Comparison of ENCODE assay signal across 23 cellular contexts in genomic region chr6:22332726-22333125, GRCh38. TPM values are rescaled to one million over a fixed set of nuclear protein-coding genes. Genes with fewer than 3 reads are reported as not detected.
"Had no signal": no experiment of that assay in that cellular context is flagged by ENCODE, and none has a peak within 500 bp of the region (broad histone marks: within the 10 kb centered on the region; RNA-seq: fewer than 3 reads in every experiment).

No MANE protein-coding gene starts in this region.

- DNase-seq: activated CD4-positive, alpha-beta T cell treated with anti-CD3 and anti-CD28 coated beads, Interleukin-2, amount 10 ng/mL, durations not matched to agents 7 days and 5 days; activated CD4-positive, CD25-positive, alpha-beta regulatory T cell; activated CD8-positive, alpha-beta memory T cell treated with anti-CD3 and anti-CD28 coated beads for 24 hours; activated naive CD4-positive, alpha-beta T cell treated with anti-CD3 and anti-CD28 coated beads for 36 hours; activated naive CD8-positive, alpha-beta T cell treated with anti-CD3 and anti-CD28 coated beads, Interleukin-2, amount 50 U/mL, for 24 hours; gastrocnemius medialis; heart left ventricle; midbrain; right lobe of liver; spleen; trophoblast cell had no signal

- H3K27me3 Mint-ChIP-seq: activated CD4-positive, alpha-beta T cell treated with anti-CD3 and anti-CD28 coated beads, Interleukin-2, amount 10 ng/mL, durations not matched to agents 7 days and 5 days; activated naive CD8-positive, alpha-beta T cell treated with anti-CD3 and anti-CD28 coated beads, Interleukin-2, amount 50 U/mL, for 24 hours; stimulated activated naive CD8-positive, alpha-beta T cell treated with anti-CD3 and anti-CD28 coated beads, Interleukin-15, Interleukin-2, amounts not matched to agents 100 ng/mL and 50 ng/mL, for 24 hours had no signal

- FAIRE-seq: islet of Langerhans had no signal

- H3K36me3 ChIP-seq: gastrocnemius medialis, heart left ventricle, prostate gland, right lobe of liver, spleen, suprapubic skin had no signal

- H3K4me3 ChIP-seq: gastrocnemius medialis, heart left ventricle, lung, prostate gland, right lobe of liver, spleen, suprapubic skin had no signal

- H3K4me1 Mint-ChIP-seq: activated naive CD8-positive, alpha-beta T cell treated with anti-CD3 and anti-CD28 coated beads, Interleukin-2, amount 50 U/mL, for 24 hours had no signal

- H3K27ac Mint-ChIP-seq: activated CD4-positive, alpha-beta T cell treated with anti-CD3 and anti-CD28 coated beads, Interleukin-2, amount 10 ng/mL, durations not matched to agents 7 days and 5 days; activated naive CD4-positive, alpha-beta T cell treated with anti-CD3 and anti-CD28 coated beads for 36 hours; activated naive CD8-positive, alpha-beta T cell treated with anti-CD3 and anti-CD28 coated beads, Interleukin-2, amount 50 U/mL, for 24 hours; activated T-helper 2 cell treated with anti-CD3 and anti-CD28 coated beads, Interferon-gamma antibody, Interleukin-2, Interleukin-4, amounts not matched to agents 10 μg/mL and 5 μg/mL and 100 μg/mL, durations not matched to agents 14 hours and 24 hours and 36 hours; stimulated activated naive CD8-positive, alpha-beta T cell treated with anti-CD3 and anti-CD28 coated beads, Interleukin-15, Interleukin-2, amounts not matched to agents 100 ng/mL and 50 ng/mL, for 24 hours had no signal

- H3K4me1 ChIP-seq: gastrocnemius medialis, heart left ventricle, prostate gland, right lobe of liver, spleen, suprapubic skin had no signal

- ATAC-seq: activated naive CD8-positive, alpha-beta T cell treated with anti-CD3 and anti-CD28 coated beads, Interleukin-2, amount 50 U/mL, for 24 hours; gastrocnemius medialis; heart left ventricle; right lobe of liver had no signal

- H3K9me3 ChIP-seq: gastrocnemius medialis, heart left ventricle, prostate gland, right lobe of liver, spleen, suprapubic skin had no signal

- H3K27me3 ChIP-seq: gastrocnemius medialis, heart left ventricle, right lobe of liver, spleen, suprapubic skin had no signal

- H3K4me3 Mint-ChIP-seq: activated CD4-positive, alpha-beta T cell treated with anti-CD3 and anti-CD28 coated beads, Interleukin-2, amount 10 ng/mL, durations not matched to agents 7 days and 5 days; activated naive CD4-positive, alpha-beta T cell treated with anti-CD3 and anti-CD28 coated beads for 36 hours; activated naive CD8-positive, alpha-beta T cell treated with anti-CD3 and anti-CD28 coated beads, Interleukin-2, amount 50 U/mL, for 24 hours; stimulated activated naive CD8-positive, alpha-beta T cell treated with anti-CD3 and anti-CD28 coated beads, Interleukin-15, Interleukin-2, amounts not matched to agents 100 ng/mL and 50 ng/mL, for 24 hours had no signal

- H3K9me3 Mint-ChIP-seq: activated CD4-positive, alpha-beta T cell treated with anti-CD3 and anti-CD28 coated beads, Interleukin-2, amount 10 ng/mL, durations not matched to agents 7 days and 5 days; activated naive CD8-positive, alpha-beta T cell treated with anti-CD3 and anti-CD28 coated beads, Interleukin-2, amount 50 U/mL, for 24 hours; activated T-helper 2 cell treated with anti-CD3 and anti-CD28 coated beads, Interferon-gamma antibody, Interleukin-2, Interleukin-4, amounts not matched to agents 10 μg/mL and 5 μg/mL and 100 μg/mL, durations not matched to agents 14 hours and 24 hours and 36 hours; stimulated activated naive CD8-positive, alpha-beta T cell treated with anti-CD3 and anti-CD28 coated beads, Interleukin-15, Interleukin-2, amounts not matched to agents 100 ng/mL and 50 ng/mL, for 24 hours had no signal

- H3K27ac ChIP-seq: gastrocnemius medialis, heart left ventricle, prostate gland, right lobe of liver, spleen, suprapubic skin had no signal

RNA-seq across cellular contexts. Expression of gene PRL, which starts 35.9 kb away (rescaled TPM):
- total RNA-seq: activated CD4-positive, alpha-beta T cell treated with anti-CD3 and anti-CD28 coated beads, Interleukin-2, amount 10 ng/mL, durations not matched to agents 7 days and 5 days; activated naive CD4-positive, alpha-beta T cell treated with anti-CD3 and anti-CD28 coated beads for 36 hours; activated T-helper 2 cell treated with anti-CD3 and anti-CD28 coated beads, Interferon-gamma antibody, Interleukin-2, Interleukin-4, amounts not matched to agents 10 μg/mL and 5 μg/mL and 100 μg/mL, durations not matched to agents 14 hours and 24 hours and 36 hours; cardiac septum; fibroblast of lung; gastrocnemius medialis; heart left ventricle; myocyte; omental fat pad; prostate gland; right lobe of liver; suprapubic skin; T-helper 2 cell treated with Interferon-gamma antibody and Interleukin-4, amounts not matched to agents 100 ng/mL and 5 ng/mL, for 36 hours had no signal
- polyA plus RNA-seq: fibroblast of lung, heart left ventricle, neural cell had no signal
